In the genomic region with DNA sequence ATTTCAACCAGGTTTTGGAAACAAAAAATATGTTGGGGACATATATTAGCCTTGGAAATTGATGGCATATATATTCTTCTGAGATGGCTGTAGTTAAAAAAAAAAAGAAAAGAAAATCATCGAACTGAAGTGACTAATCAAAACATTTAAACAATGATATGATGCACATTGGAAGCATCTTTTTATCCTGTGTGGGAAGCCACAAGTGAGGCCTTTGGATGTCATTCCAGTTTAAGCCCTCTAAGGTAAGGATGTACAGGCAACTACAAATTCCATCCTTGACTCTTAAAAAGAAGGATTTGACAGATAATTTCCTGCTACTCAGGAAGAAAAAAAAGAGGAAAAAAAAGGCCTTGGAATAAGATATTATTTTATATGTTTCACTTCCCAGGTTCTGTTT, we compare ENCODE assay signal across 2 cellular contexts.
A peak's percentile ranks its signal among the peaks of the same experiment; 100 is the strongest.
TF ChIP-seq lines count a peak whose summit lies in the region.

No MANE protein-coding gene starts in this region.

TF ChIP-seq in HCT116, 20 proteins besides CTCF, POLR2A, EP300 and RAD21 (continued from another document):
- TF ChIP-seq, protein P1, sequence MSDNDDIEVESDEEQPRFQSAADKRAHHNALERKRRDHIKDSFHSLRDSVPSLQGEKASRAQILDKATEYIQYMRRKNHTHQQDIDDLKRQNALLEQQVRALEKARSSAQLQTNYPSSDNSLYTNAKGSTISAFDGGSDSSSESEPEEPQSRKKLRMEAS (IDR thresholded peaks at IDR 0.05) = no peak
- TF ChIP-seq YY1 (IDR thresholded peaks at IDR 0.05; ENCODE audit: extremely low read depth, insufficient replicate concordance, low read depth, low read length) = no peak
- no peak for TF ChIP-seq JUND (IDR thresholded peaks at IDR 0.05)
- TF ChIP-seq ELF1 (IDR thresholded peaks at IDR 0.05; ENCODE audit: borderline replicate concordance, low read depth) = no peak
- no peak for TF ChIP-seq EGR1 (IDR thresholded peaks at IDR 0.05; ENCODE audit: low read depth)
- no peak for TF ChIP-seq ZNF274 (IDR thresholded peaks at IDR 0.05; ENCODE audit: low read depth, low read length)
- TF ChIP-seq ZFX (IDR thresholded peaks at IDR 0.05) = no peak
- no peak for TF ChIP-seq CEBPB (IDR thresholded peaks at IDR 0.05; ENCODE audit: low read depth)
- no peak for TF ChIP-seq SRF (IDR thresholded peaks at IDR 0.05; ENCODE audit: low read depth)
- TF ChIP-seq, protein P2, sequence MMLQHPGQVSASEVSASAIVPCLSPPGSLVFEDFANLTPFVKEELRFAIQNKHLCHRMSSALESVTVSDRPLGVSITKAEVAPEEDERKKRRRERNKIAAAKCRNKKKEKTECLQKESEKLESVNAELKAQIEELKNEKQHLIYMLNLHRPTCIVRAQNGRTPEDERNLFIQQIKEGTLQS (IDR thresholded peaks at IDR 0.05) = no peak
- TF ChIP-seq EZH2 (IDR thresholded peaks at IDR 0.05) = no peak
- no peak for TF ChIP-seq FOSL1 (IDR thresholded peaks at IDR 0.05; ENCODE audit: low read depth)
- TF ChIP-seq, protein P3, sequence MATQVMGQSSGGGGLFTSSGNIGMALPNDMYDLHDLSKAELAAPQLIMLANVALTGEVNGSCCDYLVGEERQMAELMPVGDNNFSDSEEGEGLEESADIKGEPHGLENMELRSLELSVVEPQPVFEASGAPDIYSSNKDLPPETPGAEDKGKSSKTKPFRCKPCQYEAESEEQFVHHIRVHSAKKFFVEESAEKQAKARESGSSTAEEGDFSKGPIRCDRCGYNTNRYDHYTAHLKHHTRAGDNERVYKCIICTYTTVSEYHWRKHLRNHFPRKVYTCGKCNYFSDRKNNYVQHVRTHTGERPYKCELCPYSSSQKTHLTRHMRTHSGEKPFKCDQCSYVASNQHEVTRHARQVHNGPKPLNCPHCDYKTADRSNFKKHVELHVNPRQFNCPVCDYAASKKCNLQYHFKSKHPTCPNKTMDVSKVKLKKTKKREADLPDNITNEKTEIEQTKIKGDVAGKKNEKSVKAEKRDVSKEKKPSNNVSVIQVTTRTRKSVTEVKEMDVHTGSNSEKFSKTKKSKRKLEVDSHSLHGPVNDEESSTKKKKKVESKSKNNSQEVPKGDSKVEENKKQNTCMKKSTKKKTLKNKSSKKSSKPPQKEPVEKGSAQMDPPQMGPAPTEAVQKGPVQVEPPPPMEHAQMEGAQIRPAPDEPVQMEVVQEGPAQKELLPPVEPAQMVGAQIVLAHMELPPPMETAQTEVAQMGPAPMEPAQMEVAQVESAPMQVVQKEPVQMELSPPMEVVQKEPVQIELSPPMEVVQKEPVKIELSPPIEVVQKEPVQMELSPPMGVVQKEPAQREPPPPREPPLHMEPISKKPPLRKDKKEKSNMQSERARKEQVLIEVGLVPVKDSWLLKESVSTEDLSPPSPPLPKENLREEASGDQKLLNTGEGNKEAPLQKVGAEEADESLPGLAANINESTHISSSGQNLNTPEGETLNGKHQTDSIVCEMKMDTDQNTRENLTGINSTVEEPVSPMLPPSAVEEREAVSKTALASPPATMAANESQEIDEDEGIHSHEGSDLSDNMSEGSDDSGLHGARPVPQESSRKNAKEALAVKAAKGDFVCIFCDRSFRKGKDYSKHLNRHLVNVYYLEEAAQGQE (IDR thresholded peaks at IDR 0.05; ENCODE audit: low read depth) = no peak

TF ChIP-seq in SK-N-SH, 30 proteins besides CTCF, POLR2A, EP300 and RAD21:
- TF ChIP-seq, protein P4, sequence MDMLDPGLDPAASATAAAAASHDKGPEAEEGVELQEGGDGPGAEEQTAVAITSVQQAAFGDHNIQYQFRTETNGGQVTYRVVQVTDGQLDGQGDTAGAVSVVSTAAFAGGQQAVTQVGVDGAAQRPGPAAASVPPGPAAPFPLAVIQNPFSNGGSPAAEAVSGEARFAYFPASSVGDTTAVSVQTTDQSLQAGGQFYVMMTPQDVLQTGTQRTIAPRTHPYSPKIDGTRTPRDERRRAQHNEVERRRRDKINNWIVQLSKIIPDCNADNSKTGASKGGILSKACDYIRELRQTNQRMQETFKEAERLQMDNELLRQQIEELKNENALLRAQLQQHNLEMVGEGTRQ (IDR thresholded peaks at IDR 0.05; ENCODE audit: borderline replicate concordance, low read depth, low read length) = no peak
- TF ChIP-seq NRF1 (IDR thresholded peaks at IDR 0.05; ENCODE audit: low read depth, low read length) (no peak), GABPA (IDR thresholded peaks at IDR 0.05; ENCODE audit: low read depth) (no peak), EZH2phosphoT487 (IDR thresholded peaks at IDR 0.05; ENCODE audit: borderline replicate concordance, low read depth) (no peak), NFIC (IDR thresholded peaks at IDR 0.05; ENCODE audit: borderline replicate concordance) (peak; percentile 83), JUND (IDR thresholded peaks at IDR 0.05) (peak; percentile 84), RXRA (IDR thresholded peaks at IDR 0.05; ENCODE audit: borderline replicate concordance, low read depth) (peak; percentile 85), ELF1 (IDR thresholded peaks at IDR 0.05) (no peak), TCF12 (IDR thresholded peaks at IDR 0.05) (peak; percentile 97), MXI1 (IDR thresholded peaks at IDR 0.05; ENCODE audit: low read depth, low read length) (no peak), SIN3A (IDR thresholded peaks at IDR 0.05; ENCODE audit: borderline replicate concordance, low read depth, low read length) (no peak), FOSL2 (IDR thresholded peaks at IDR 0.05; ENCODE audit: borderline replicate concordance, low read depth) (peak; percentile 94), CHD2 (IDR thresholded peaks at IDR 0.05; ENCODE audit: low read length, partially characterized antibody) (no peak), FOXM1 (IDR thresholded peaks at IDR 0.05; ENCODE audit: low read depth) (peak; percentile 83), YY1 (IDR thresholded peaks at IDR 0.05; ENCODE audit: low read depth) (peak; percentile 19; the same call in 1 of the 2 replicates), GATA2 (CRISPR knock-in tag; IDR thresholded peaks at IDR 0.05) (no peak), RCOR1 (IDR thresholded peaks at IDR 0.05; ENCODE audit: low read length) (no peak), POLR2AphosphoS5 (IDR thresholded peaks at IDR 0.05; ENCODE audit: low read depth, low read length) (peak; percentile 74; the same call in 1 of the 2 replicates), FOXJ3 (CRISPR knock-in tag; IDR thresholded peaks at IDR 0.05) (no peak), SMC3 (IDR thresholded peaks at IDR 0.05; ENCODE audit: low read depth, low read length) (no peak), TAF1 (IDR thresholded peaks at IDR 0.05; ENCODE audit: borderline replicate concordance, low read depth, low read length) (no peak), MEF2A (IDR thresholded peaks at IDR 0.05; ENCODE audit: borderline replicate concordance, low read depth) (peak; percentile 62; the same call in 1 of the 2 replicates), RFX5 (IDR thresholded peaks at IDR 0.05; ENCODE audit: low read length) (no peak), TEAD4 (IDR thresholded peaks at IDR 0.05; ENCODE audit: borderline replicate concordance, insufficient read depth) (peak; percentile 87)
- TF ChIP-seq, protein P5, sequence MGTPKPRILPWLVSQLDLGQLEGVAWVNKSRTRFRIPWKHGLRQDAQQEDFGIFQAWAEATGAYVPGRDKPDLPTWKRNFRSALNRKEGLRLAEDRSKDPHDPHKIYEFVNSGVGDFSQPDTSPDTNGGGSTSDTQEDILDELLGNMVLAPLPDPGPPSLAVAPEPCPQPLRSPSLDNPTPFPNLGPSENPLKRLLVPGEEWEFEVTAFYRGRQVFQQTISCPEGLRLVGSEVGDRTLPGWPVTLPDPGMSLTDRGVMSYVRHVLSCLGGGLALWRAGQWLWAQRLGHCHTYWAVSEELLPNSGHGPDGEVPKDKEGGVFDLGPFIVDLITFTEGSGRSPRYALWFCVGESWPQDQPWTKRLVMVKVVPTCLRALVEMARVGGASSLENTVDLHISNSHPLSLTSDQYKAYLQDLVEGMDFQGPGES (IDR thresholded peaks at IDR 0.05; ENCODE audit: low read depth, low read length) = no peak
- TF ChIP-seq, protein P6, sequence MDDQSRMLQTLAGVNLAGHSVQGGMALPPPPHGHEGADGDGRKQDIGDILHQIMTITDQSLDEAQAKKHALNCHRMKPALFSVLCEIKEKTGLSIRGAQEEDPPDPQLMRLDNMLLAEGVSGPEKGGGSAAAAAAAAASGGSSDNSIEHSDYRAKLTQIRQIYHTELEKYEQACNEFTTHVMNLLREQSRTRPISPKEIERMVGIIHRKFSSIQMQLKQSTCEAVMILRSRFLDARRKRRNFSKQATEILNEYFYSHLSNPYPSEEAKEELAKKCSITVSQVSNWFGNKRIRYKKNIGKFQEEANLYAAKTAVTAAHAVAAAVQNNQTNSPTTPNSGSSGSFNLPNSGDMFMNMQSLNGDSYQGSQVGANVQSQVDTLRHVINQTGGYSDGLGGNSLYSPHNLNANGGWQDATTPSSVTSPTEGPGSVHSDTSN (IDR thresholded peaks at IDR 0.05) = peak; percentile 92
- TF ChIP-seq, protein P7, sequence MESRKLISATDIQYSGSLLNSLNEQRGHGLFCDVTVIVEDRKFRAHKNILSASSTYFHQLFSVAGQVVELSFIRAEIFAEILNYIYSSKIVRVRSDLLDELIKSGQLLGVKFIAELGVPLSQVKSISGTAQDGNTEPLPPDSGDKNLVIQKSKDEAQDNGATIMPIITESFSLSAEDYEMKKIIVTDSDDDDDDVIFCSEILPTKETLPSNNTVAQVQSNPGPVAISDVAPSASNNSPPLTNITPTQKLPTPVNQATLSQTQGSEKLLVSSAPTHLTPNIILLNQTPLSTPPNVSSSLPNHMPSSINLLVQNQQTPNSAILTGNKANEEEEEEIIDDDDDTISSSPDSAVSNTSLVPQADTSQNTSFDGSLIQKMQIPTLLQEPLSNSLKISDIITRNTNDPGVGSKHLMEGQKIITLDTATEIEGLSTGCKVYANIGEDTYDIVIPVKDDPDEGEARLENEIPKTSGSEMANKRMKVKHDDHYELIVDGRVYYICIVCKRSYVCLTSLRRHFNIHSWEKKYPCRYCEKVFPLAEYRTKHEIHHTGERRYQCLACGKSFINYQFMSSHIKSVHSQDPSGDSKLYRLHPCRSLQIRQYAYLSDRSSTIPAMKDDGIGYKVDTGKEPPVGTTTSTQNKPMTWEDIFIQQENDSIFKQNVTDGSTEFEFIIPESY (IDR thresholded peaks at IDR 0.05; ENCODE audit: borderline replicate concordance, low read depth) = peak; percentile 62; the same call in 1 of the 2 replicates
- TF ChIP-seq, protein P8, sequence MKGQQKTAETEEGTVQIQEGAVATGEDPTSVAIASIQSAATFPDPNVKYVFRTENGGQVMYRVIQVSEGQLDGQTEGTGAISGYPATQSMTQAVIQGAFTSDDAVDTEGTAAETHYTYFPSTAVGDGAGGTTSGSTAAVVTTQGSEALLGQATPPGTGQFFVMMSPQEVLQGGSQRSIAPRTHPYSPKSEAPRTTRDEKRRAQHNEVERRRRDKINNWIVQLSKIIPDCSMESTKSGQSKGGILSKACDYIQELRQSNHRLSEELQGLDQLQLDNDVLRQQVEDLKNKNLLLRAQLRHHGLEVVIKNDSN (IDR thresholded peaks at IDR 0.05; ENCODE audit: borderline replicate concordance, low read depth) = no peak
- TF ChIP-seq, protein P3 (IDR thresholded peaks at IDR 0.05; ENCODE audit: low read depth, low read length) = no peak
- TF ChIP-seq, protein P1 (IDR thresholded peaks at IDR 0.05; ENCODE audit: low read depth) = peak; percentile 47; the same call in 1 of the 2 replicates
